8 cellular contexts compared by ENCODE assay signal in the genomic region with DNA sequence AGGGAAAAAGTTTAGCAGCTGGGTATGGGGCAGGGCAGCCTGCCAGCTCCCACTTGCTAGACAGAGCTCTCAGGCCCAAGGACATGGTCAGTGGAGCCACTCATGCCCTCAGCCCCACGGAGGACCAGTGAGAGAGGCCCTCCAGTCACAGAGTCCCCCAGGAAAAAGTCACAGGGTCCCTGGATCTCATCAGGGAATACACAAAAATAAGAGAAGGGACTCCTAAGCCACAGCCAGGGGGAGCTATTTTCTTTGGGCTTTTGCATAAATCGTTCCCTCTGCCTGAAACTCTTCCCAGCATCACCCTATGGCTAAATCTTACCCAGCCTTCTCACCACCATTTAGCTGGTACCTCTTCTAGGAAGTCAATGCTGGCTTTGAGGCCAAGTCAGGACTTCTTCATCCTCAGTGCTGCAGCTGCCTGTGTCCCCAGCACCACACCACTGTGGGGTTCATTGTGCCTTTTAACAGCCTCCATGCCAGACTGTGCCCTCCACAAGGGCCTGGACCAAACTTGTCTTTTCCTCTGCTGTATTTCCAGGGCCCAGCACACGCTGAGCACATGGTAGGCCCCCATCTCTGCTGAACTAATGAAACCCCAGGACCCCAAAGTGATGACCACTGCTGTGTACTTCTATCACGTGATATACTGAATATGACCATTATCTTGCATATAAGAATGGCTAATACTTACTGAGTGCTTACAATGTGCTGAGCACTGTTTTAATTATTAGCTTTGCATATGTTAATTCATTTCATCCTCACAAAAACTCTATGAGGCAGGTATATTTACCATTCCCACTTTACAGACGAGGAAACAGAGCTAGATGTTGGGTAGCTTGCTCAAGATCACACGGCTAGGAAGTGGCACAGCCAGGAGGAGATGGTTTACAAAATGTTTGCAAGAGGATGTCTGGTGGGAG. TPM values are rescaled to one million over a fixed set of nuclear protein-coding genes. Genes with fewer than 3 reads are reported as not detected.
DNase-seq lines count a peak whose midpoint lies in the region; ATAC-seq, FAIRE-seq and TF ChIP-seq lines count a peak whose summit lies in the region.

No MANE protein-coding gene starts in this region.

- WGBS in K562 (ENCODE audit: insufficient coverage, low coverage, missing lambda C conversion rate) = 30% methylated on average over 6 of the region's 6 CpGs

- H3K9me3 Mint-ChIP-seq in stimulated activated naive B cell treated with anti-CD40 and anti-IgM and Interleukin-4, amounts not matched to agents 10 μg/mL and 1 μg/mL and 100 μg/mL, for 72 hours = no peaks in the 10 kb centered on the region

- peak; percentile 34 for ATAC-seq in K562
- no peak for ATAC-seq in stimulated activated naive B cell treated with anti-CD40 and anti-IgM and Interleukin-4, amounts not matched to agents 10 μg/mL and 1 μg/mL and 100 μg/mL, for 72 hours (replicated peaks)
- ATAC-seq in HG03196 (IDR thresholded peaks at IDR 0.05; ENCODE audit: unreplicated experiment) = no peak
- ATAC-seq in GM19463 (IDR thresholded peaks at IDR 0.05; ENCODE audit: unreplicated experiment) = no peak

- no peaks in the 10 kb centered on the region for H3K27me3 ChIP-seq in K562 (ENCODE audit: control insufficient read depth in 2 of 2, insufficient read depth in 2 of 2, low read length in 2 of 2)

- H3K79me2 ChIP-seq in K562 (ENCODE audit: control insufficient read depth, insufficient read depth, low read length) = peaks cover 14% of the 10 kb centered on the region

- no peaks in the 10 kb centered on the region for H3K9me3 ChIP-seq in K562 (replicated peaks; ENCODE audit: control insufficient read depth, insufficient read depth, low read depth, low read length)

- CTCF ChIA-PET in HEK293T (lab: Yijun Ruan, JAX) = interaction anchor here (0.6 to 1.7 kb wide), 14 partner anchors 8 to 164 kb away, joined by 3 to 8 read pairs (median 3); no protein-coding TSS in a partner anchor
- CTCF ChIA-PET in K562 (lab: Yijun Ruan, JAX; ENCODE audit: low intra/inter-chr PET ratio) = interaction anchor here (0.7 to 1.2 kb wide), 4 partner anchors 12 to 379 kb away, joined by 3 to 4 read pairs (median 4); no protein-coding TSS in a partner anchor

- TF ChIP-seq POLR2A in K562 (conservative IDR thresholded peaks at IDR 0.05) = no peak

- peaks cover 20 to 42% of the 10 kb centered on the region in 2 donors for H3K4me1 Mint-ChIP-seq in stimulated activated naive B cell treated with anti-CD40 and anti-IgM and Interleukin-4, amounts not matched to agents 10 μg/mL and 1 μg/mL and 100 μg/mL, for 72 hours

- peak overlapping the region; percentile 96 for H3K4me2 ChIP-seq in K562 (ENCODE audit: insufficient read depth, low read length)

- peak overlapping the region; percentile 100; the same call in 1 of the 2 replicates for H2AFZ ChIP-seq in K562 (ENCODE audit: low read depth, low read length)

- peak overlapping the region; percentile 87 to 94 for H3K4me3 Mint-ChIP-seq in stimulated activated naive B cell treated with anti-CD40 and anti-IgM and Interleukin-4, amounts not matched to agents 10 μg/mL and 1 μg/mL and 100 μg/mL, for 72 hours

- peak overlapping the region; percentile 82; the same call in 1 of the 2 replicates for H3K4me3 ChIP-seq in K562

- H3K27ac ChIP-seq in K562 (ENCODE audit: extremely low read depth, low read depth, low read length) = no peak overlapping the region; the same call in 2 of the 3 replicates

- H3K9ac ChIP-seq in K562 (ENCODE audit: insufficient read depth in 1 of 2, low read depth in 2 of 2, low read length in 2 of 2) = peak overlapping the region; percentile 98 to 100

- peaks cover 6 to 28% of the 10 kb centered on the region in 2 experiments; a peak in 4 of 5 replicates for H3K4me1 ChIP-seq in K562 (replicated peaks in 1 of 2; ENCODE audit: control insufficient read depth in 2 of 2, insufficient read depth in 2 of 2, low read length in 2 of 2)

- H3K36me3 ChIP-seq in K562 (ENCODE audit: control insufficient read depth, insufficient read depth, low read length) = peaks cover 47% of the 10 kb centered on the region; the same call in 2 of the 3 replicates

- H3K36me3 Mint-ChIP-seq in stimulated activated naive B cell treated with anti-CD40 and anti-IgM and Interleukin-4, amounts not matched to agents 10 μg/mL and 1 μg/mL and 100 μg/mL, for 72 hours = peaks cover 15 to 36% of the 10 kb centered on the region in 2 donors

- peak; percentile 49 for DNase-seq in COLO668 (lab: John Stamatoyannopoulos, UW; ENCODE audit: unreplicated experiment)
- DNase-seq in HEK293T (ENCODE audit: extremely low spot score) = peak; percentile 58
- peak; percentile 28 for DNase-seq in NOMO-1 treated with DMSO at 0.1 percent for 48 hours (lab: John Stamatoyannopoulos, UW; ENCODE audit: unreplicated experiment)
- peak in 3 of 4 experiments; percentile 48 to 85 (median 59) for DNase-seq in K562 (ENCODE audit: extremely low read depth in 1 of 4, low spot score in 3 of 4)
- peak; percentile 67 for DNase-seq in iris pigment epithelial cell (ENCODE audit: low read depth)
- DNase-seq in stimulated activated naive B cell treated with anti-CD40 and anti-IgM and Interleukin-4, amounts not matched to agents 10 μg/mL and 1 μg/mL and 100 μg/mL, for 72 hours = no peak

- TF ChIP-seq RAD21 in K562 (CRISPR knock-in tag; conservative IDR thresholded peaks at IDR 0.05 in 1 of 2, IDR thresholded peaks at IDR 0.05 in 1 of 2) = peak; percentile 23 to 71; a peak in 2 of 4 replicates

- peak; percentile 67 to 87 (median 84) for TF ChIP-seq CTCF in K562 (IDR thresholded peaks at IDR 0.05 in 2 of 3, conservative IDR thresholded peaks at IDR 0.05 in 1 of 3; ENCODE audit: insufficient read depth in 2 of 3, low read depth in 1 of 3, low read length in 3 of 3)

- no peaks in the 10 kb centered on the region for H3K9me1 ChIP-seq in K562 (ENCODE audit: control insufficient read depth, insufficient read depth, low read length)

- intact Hi-C loops in K562 (cut with micrococcal nuclease) = loop anchor here (5.0 to 10.0 kb wide), 2 partner anchors 117 to 605 kb away; partner anchors contain the start of genes NCOA5 and SYS1

- BruUV-seq in K562 (replicated peaks; lab: Mats Ljungman, UMichigan) = TSS peak; percentile 50

- H4K20me1 ChIP-seq in K562 (replicated peaks; ENCODE audit: control insufficient read depth, insufficient read depth, low read length) = no peaks in the 10 kb centered on the region

- peak; percentile 78 for FAIRE-seq in K562 (lab: Jason Lieb, UNC)

- POLR2A ChIA-PET in HEK293T (lab: Yijun Ruan, JAX) (interaction anchor here (0.5 to 3.6 kb wide), 8 partner anchors 29 to 148 kb away, joined by 3 to 28 read pairs (median 4); partner anchors contain the start of genes PCIF1, SNX21 and ZSWIM1), K562 (lab: Yijun Ruan, JAX) (interaction anchor here (0.7 to 5.6 kb wide), 20 partner anchors 8 to 235 kb away, joined by 3 to 32 read pairs (median 4); partner anchors contain the start of genes DNTTIP1, PCIF1, SNX21 and WFDC3)

- H3K27me3 Mint-ChIP-seq in stimulated activated naive B cell treated with anti-CD40 and anti-IgM and Interleukin-4, amounts not matched to agents 10 μg/mL and 1 μg/mL and 100 μg/mL, for 72 hours = no peaks in the 10 kb centered on the region

- no peak for TF ChIP-seq EP300 in K562 (IDR thresholded peaks at IDR 0.05; ENCODE audit: low read length)

- in situ Hi-C loops in K562 (cut with MboI) = no loop called here

- peak overlapping the region; percentile 100 for H3K27ac Mint-ChIP-seq in stimulated activated naive B cell treated with anti-CD40 and anti-IgM and Interleukin-4, amounts not matched to agents 10 μg/mL and 1 μg/mL and 100 μg/mL, for 72 hours

RNA-seq across cellular contexts. Expression of gene ZNF335, which starts 2.0 kb away (rescaled TPM):
- 44.9 and 117 TPM in 2 replicates for total RNA-seq in K562 (2011; cell fraction: chromatin; rRNA removed; ENCODE audit: low replicate concordance)
- 57.4 and 66.4 TPM in 2 replicates for total RNA-seq in K562 (2011; cell fraction: nucleolus; rRNA removed)
- total RNA-seq in K562 (2011; cell fraction: nucleoplasm; rRNA removed) = 50.4 and 55.9 TPM in 2 replicates
- total RNA-seq in K562 (2014; rRNA removed) (11.6 and 14.0 TPM in 2 replicates), K562 (2014; rRNA removed; fragmentation: Illumina TruSeq; extraction: Trizol) (3.3 and 4.3 TPM in 2 replicates), K562 (2015; rRNA removed; fragmentation: Illumina TruSeq; extraction: Trizol) (7.6 and 7.7 TPM in 2 replicates), K562 (2021) (13.8 and 16.0 TPM in 2 replicates)
- polyA plus RNA-seq in K562 (2011; rRNA removed) (4.8 and 9.5 TPM in 2 replicates), K562 (2014; fragmentation: Illumina TruSeq; extraction: Trizol) (9.0 and 12.6 TPM in 2 replicates), K562 (2014; fragmentation: Nextera tagmentation; extraction: Ambion mirVana) (under 1 TPM; 0.39 to 0.50 TPM), K562 (2014; rRNA removed) (10.4 and 13.2 TPM in 2 replicates)
- polyA plus RNA-seq in K562 (2011; cell fraction: cytosol; rRNA removed) = 5.6 and 9.3 TPM in 2 replicates
- polyA plus RNA-seq in K562 (2011; cell fraction: nucleus; rRNA removed) = 35.4 and 61.3 TPM in 2 replicates
- 8.2 and 13.0 TPM in 2 replicates for polyA plus RNA-seq in K562 (2012)
- 8.5 and 9.4 TPM in 2 replicates for polyA minus RNA-seq in K562 (2011; rRNA and poly(A)+ RNA removed)
- 6.1 and 7.8 TPM in 2 replicates for polyA minus RNA-seq in K562 (2011; cell fraction: cytosol; rRNA and poly(A)+ RNA removed)
- polyA minus RNA-seq in K562 (2011; cell fraction: nucleus; rRNA and poly(A)+ RNA removed) = 23.6 and 24.7 TPM in 2 replicates

RNA-seq across cellular contexts. Expression of gene PCIF1, which starts 35.5 kb away (rescaled TPM):
- total RNA-seq in K562 (2011; cell fraction: chromatin; rRNA removed; ENCODE audit: low replicate concordance) = 23.1 and 62.7 TPM in 2 replicates
- total RNA-seq in K562 (2011; cell fraction: nucleolus; rRNA removed) = 46.3 and 47.2 TPM in 2 replicates
- 25.7 and 30.1 TPM in 2 replicates for total RNA-seq in K562 (2011; cell fraction: nucleoplasm; rRNA removed)
- total RNA-seq in K562 (2014; rRNA removed) (9.8 and 12.3 TPM in 2 replicates), K562 (2014; rRNA removed; fragmentation: Illumina TruSeq; extraction: Trizol) (7.7 and 9.6 TPM in 2 replicates), K562 (2015; rRNA removed; fragmentation: Illumina TruSeq; extraction: Trizol) (9.7 and 11.3 TPM in 2 replicates), K562 (2021) (29.4 and 30.0 TPM in 2 replicates)
- polyA plus RNA-seq in K562 (2011; rRNA removed) (11.1 and 15.3 TPM in 2 replicates), K562 (2014; fragmentation: Illumina TruSeq; extraction: Trizol) (27.8 and 33.7 TPM in 2 replicates), K562 (2014; fragmentation: Nextera tagmentation; extraction: Ambion mirVana) (10 to 100 TPM in 1 of 2 experiments, 1 to 10 TPM in 1; 5.8 to 12.9 TPM), K562 (2014; rRNA removed) (18.9 and 20.0 TPM in 2 replicates)
- polyA plus RNA-seq in K562 (2011; cell fraction: cytosol; rRNA removed) = 20.6 and 30.6 TPM in 2 replicates
- 50.4 and 55.2 TPM in 2 replicates for polyA plus RNA-seq in K562 (2011; cell fraction: nucleus; rRNA removed)
- 25.3 and 34.4 TPM in 2 replicates for polyA plus RNA-seq in K562 (2012)
- 10.7 and 11.1 TPM in 2 replicates for polyA minus RNA-seq in K562 (2011; rRNA and poly(A)+ RNA removed)
- polyA minus RNA-seq in K562 (2011; cell fraction: cytosol; rRNA and poly(A)+ RNA removed) = 15.3 and 20.8 TPM in 2 replicates
- 29.6 and 39.9 TPM in 2 replicates for polyA minus RNA-seq in K562 (2011; cell fraction: nucleus; rRNA and poly(A)+ RNA removed)

RNA-seq across cellular contexts. Expression of gene MMP9, which starts 38.7 kb away (rescaled TPM):
- total RNA-seq in K562 (2011; cell fraction: chromatin; rRNA removed; ENCODE audit: low replicate concordance) = not detected in 2 replicates
- not detected in 2 replicates for total RNA-seq in K562 (2011; cell fraction: nucleolus; rRNA removed)
- not detected in 2 replicates for total RNA-seq in K562 (2011; cell fraction: nucleoplasm; rRNA removed)
- total RNA-seq in K562 (2014; rRNA removed) (0.04 TPM in 1 of 2 replicates, not detected in the other), K562 (2014; rRNA removed; fragmentation: Illumina TruSeq; extraction: Trizol) (not detected in 2 replicates), K562 (2015; rRNA removed; fragmentation: Illumina TruSeq; extraction: Trizol) (not detected in 2 replicates), K562 (2021) (not detected in 2 replicates)
- polyA plus RNA-seq in K562 (2011; rRNA removed) (not detected in 2 replicates), K562 (2014; fragmentation: Illumina TruSeq; extraction: Trizol) (not detected in 2 replicates), K562 (2014; fragmentation: Nextera tagmentation; extraction: Ambion mirVana) (not detected), K562 (2014; rRNA removed) (0.07 TPM in 1 of 2 replicates, not detected in the other)
- 0.03 TPM in 1 of 2 replicates, not detected in the other for polyA plus RNA-seq in K562 (2011; cell fraction: cytosol; rRNA removed)
- not detected in 2 replicates for polyA plus RNA-seq in K562 (2011; cell fraction: nucleus; rRNA removed)
- polyA plus RNA-seq in K562 (2012) = 0.04 TPM in 1 of 2 replicates, not detected in the other
- polyA minus RNA-seq in K562 (2011; rRNA and poly(A)+ RNA removed) = not detected in 2 replicates
- polyA minus RNA-seq in K562 (2011; cell fraction: cytosol; rRNA and poly(A)+ RNA removed) = not detected in 2 replicates
- not detected in 2 replicates for polyA minus RNA-seq in K562 (2011; cell fraction: nucleus; rRNA and poly(A)+ RNA removed)

RNA-seq across cellular contexts. Expression of gene PLTP, which starts 58.0 kb away (rescaled TPM):
- total RNA-seq in K562 (2011; cell fraction: chromatin; rRNA removed; ENCODE audit: low replicate concordance) = 8.2 and 29.4 TPM in 2 replicates
- 32.4 and 37.9 TPM in 2 replicates for total RNA-seq in K562 (2011; cell fraction: nucleolus; rRNA removed)
- total RNA-seq in K562 (2011; cell fraction: nucleoplasm; rRNA removed) = 20.8 and 24.0 TPM in 2 replicates
- total RNA-seq in K562 (2014; rRNA removed) (18.6 and 28.2 TPM in 2 replicates), K562 (2014; rRNA removed; fragmentation: Illumina TruSeq; extraction: Trizol) (5.5 and 9.1 TPM in 2 replicates), K562 (2015; rRNA removed; fragmentation: Illumina TruSeq; extraction: Trizol) (16.8 and 17.6 TPM in 2 replicates), K562 (2021) (28.7 and 29.3 TPM in 2 replicates)
- polyA plus RNA-seq in K562 (2011; rRNA removed) (12.2 and 24.1 TPM in 2 replicates), K562 (2014; fragmentation: Illumina TruSeq; extraction: Trizol) (25.8 and 26.5 TPM in 2 replicates), K562 (2014; fragmentation: Nextera tagmentation; extraction: Ambion mirVana) (1 to 10 TPM; 2.8 to 6.6 TPM), K562 (2014; rRNA removed) (24.5 and 25.6 TPM in 2 replicates)
- polyA plus RNA-seq in K562 (2011; cell fraction: cytosol; rRNA removed) = 41.5 and 45.1 TPM in 2 replicates
- polyA plus RNA-seq in K562 (2011; cell fraction: nucleus; rRNA removed) = 26.5 and 28.2 TPM in 2 replicates
- 30.0 and 78.8 TPM in 2 replicates for polyA plus RNA-seq in K562 (2012)
- polyA minus RNA-seq in K562 (2011; rRNA and poly(A)+ RNA removed) = 8.0 and 8.4 TPM in 2 replicates
- polyA minus RNA-seq in K562 (2011; cell fraction: cytosol; rRNA and poly(A)+ RNA removed) = 11.8 and 17.6 TPM in 2 replicates
- polyA minus RNA-seq in K562 (2011; cell fraction: nucleus; rRNA and poly(A)+ RNA removed) = 8.2 and 11.1 TPM in 2 replicates

RNA-seq across cellular contexts. Expression of gene SLC12A5, which starts 59.0 kb away (rescaled TPM):
- total RNA-seq in K562 (2011; cell fraction: chromatin; rRNA removed; ENCODE audit: low replicate concordance) = 1.3 and 3.1 TPM in 2 replicates
- total RNA-seq in K562 (2011; cell fraction: nucleolus; rRNA removed) = 1.4 and 2.2 TPM in 2 replicates
- total RNA-seq in K562 (2011; cell fraction: nucleoplasm; rRNA removed) = 1.5 and 3.8 TPM in 2 replicates
- total RNA-seq in K562 (2014; rRNA removed) = 2.2 and 2.4 TPM in 2 replicates
- 0.36 and 1.4 TPM in 2 replicates for total RNA-seq in K562 (2014; rRNA removed; fragmentation: Illumina TruSeq; extraction: Trizol)
- 1.2 and 4.1 TPM in 2 replicates for total RNA-seq in K562 (2015; rRNA removed; fragmentation: Illumina TruSeq; extraction: Trizol)
- total RNA-seq in K562 (2021) = 5.3 and 6.2 TPM in 2 replicates
- polyA plus RNA-seq in K562 (2011; rRNA removed) = 1.8 and 3.0 TPM in 2 replicates
- polyA plus RNA-seq in K562 (2011; cell fraction: cytosol; rRNA removed) = 3.9 and 11.1 TPM in 2 replicates
- polyA plus RNA-seq in K562 (2011; cell fraction: nucleus; rRNA removed) = 3.3 and 4.6 TPM in 2 replicates
- 10.0 and 16.1 TPM in 2 replicates for polyA plus RNA-seq in K562 (2012)
- 6.2 and 6.7 TPM in 2 replicates for polyA plus RNA-seq in K562 (2014; fragmentation: Illumina TruSeq; extraction: Trizol)
- 1 to 10 TPM in 1 of 2 experiments, under 1 TPM in 1; 0.71 to 2.1 TPM for polyA plus RNA-seq in K562 (2014; fragmentation: Nextera tagmentation; extraction: Ambion mirVana)
- polyA plus RNA-seq in K562 (2014; rRNA removed) = 7.5 and 8.5 TPM in 2 replicates
- polyA minus RNA-seq in K562 (2011; rRNA and poly(A)+ RNA removed) = 0.66 TPM in 1 of 2 replicates, not detected in the other
- 3.9 TPM in 1 of 2 replicates, not detected in the other for polyA minus RNA-seq in K562 (2011; cell fraction: cytosol; rRNA and poly(A)+ RNA removed)
- polyA minus RNA-seq in K562 (2011; cell fraction: nucleus; rRNA and poly(A)+ RNA removed) = 0.40 and 0.44 TPM in 2 replicates
